Comparison of ENCODE assay signal across 15 cellular contexts in the genomic region with DNA sequence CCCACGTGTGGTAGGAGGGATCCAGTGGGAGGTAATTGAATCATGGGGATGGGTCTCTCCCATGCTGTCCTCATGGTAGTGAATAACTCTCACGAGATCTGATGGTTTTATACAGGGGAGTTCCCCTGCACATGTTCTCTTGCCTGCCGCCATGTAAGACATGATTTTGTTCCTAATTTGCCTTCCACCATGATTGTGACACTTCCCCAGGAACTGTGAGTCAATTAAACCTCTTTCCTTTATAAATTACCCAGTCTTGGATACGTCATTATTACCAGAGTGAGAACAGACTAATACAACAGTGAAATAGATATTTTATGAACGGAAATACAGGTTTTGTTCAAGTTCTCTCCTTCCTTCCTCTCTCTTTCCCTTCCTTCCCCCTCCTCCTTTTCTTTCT.
"Had no signal": no experiment of that assay in that cellular context is flagged by ENCODE, and none has a peak within 500 bp of the region (broad histone marks: within the 10 kb centered on the region; RNA-seq: fewer than 3 reads in every experiment).

No MANE protein-coding gene starts in this region.

- H2AFZ ChIP-seq: hepatocyte had no signal

- H3K27me3 Mint-ChIP-seq: activated CD4-positive, alpha-beta T cell treated with anti-CD3 and anti-CD28 coated beads, Interleukin-2, amount 10 ng/mL, durations not matched to agents 7 days and 5 days; activated naive CD4-positive, alpha-beta T cell treated with anti-CD3 and anti-CD28 coated beads, Interleukin-2, amount 50 U/mL, for 24 hours; type B pancreatic cell had no signal

- H3K4me1 ChIP-seq: SJCRH30 had no signal

- H3K27ac ChIP-seq: hepatocyte, lower lobe of right lung, neutrophil, SJCRH30 had no signal

- DNase-seq: activated CD4-positive, alpha-beta T cell treated with anti-CD3 and anti-CD28 coated beads, Interleukin-2, amount 10 ng/mL, durations not matched to agents 7 days and 5 days; activated CD8-positive, alpha-beta memory T cell treated with anti-CD3 and anti-CD28 coated beads, Interleukin-2, amount 50 U/mL, for 4 hours; activated effector memory CD4-positive, alpha-beta T cell treated with Interleukin-2 at 50 U/mL for 16 hours; activated T-cell treated with anti-CD3 and anti-CD28 coated beads, Interleukin-2, amount 50 U/mL, for 4 hours; islet precursor cell; lower lobe of right lung; SJCRH30; stimulated activated CD8-positive, alpha-beta memory T cell treated with anti-CD3 and anti-CD28 coated beads, Interleukin-4, amount 100 ng/mL, for 48 hours; stimulated activated naive CD4-positive, alpha-beta T cell treated with Interleukin-2 at 50 U/mL for 16 hours; substantia nigra had no signal

- H3K4me3 Mint-ChIP-seq: activated CD4-positive, alpha-beta T cell treated with anti-CD3 and anti-CD28 coated beads, Interleukin-2, amount 10 ng/mL, durations not matched to agents 7 days and 5 days; activated naive CD4-positive, alpha-beta T cell treated with anti-CD3 and anti-CD28 coated beads, Interleukin-2, amount 50 U/mL, for 24 hours; activated T-cell treated with anti-CD3 and anti-CD28 coated beads, Interleukin-2, amount 50 U/mL, for 4 hours; natural killer cell treated with Interleukin-12 subunit alpha and Interleukin-12 subunit beta and Interleukin-15 and Interleukin-18, amount 100 ng/mL, for 72 hours; type B pancreatic cell had no signal

- H3K4me2 ChIP-seq: hepatocyte had no signal

- H3K4me1 Mint-ChIP-seq: activated CD4-positive, alpha-beta T cell treated with anti-CD3 and anti-CD28 coated beads, Interleukin-2, amount 10 ng/mL, durations not matched to agents 7 days and 5 days; activated naive CD4-positive, alpha-beta T cell treated with anti-CD3 and anti-CD28 coated beads, Interleukin-2, amount 50 U/mL, for 24 hours had no signal

- H3K9me3 Mint-ChIP-seq: natural killer cell treated with Interleukin-12 subunit alpha and Interleukin-12 subunit beta and Interleukin-15 and Interleukin-18, amount 100 ng/mL, for 72 hours had no signal

- H3K27me3 ChIP-seq: hepatocyte, neutrophil, SJCRH30 had no signal

- H3K27ac Mint-ChIP-seq: activated CD4-positive, alpha-beta T cell treated with anti-CD3 and anti-CD28 coated beads, Interleukin-2, amount 10 ng/mL, durations not matched to agents 7 days and 5 days; activated naive CD4-positive, alpha-beta T cell treated with anti-CD3 and anti-CD28 coated beads, Interleukin-2, amount 50 U/mL, for 24 hours; natural killer cell treated with Interleukin-12 subunit alpha and Interleukin-12 subunit beta and Interleukin-15 and Interleukin-18, amount 100 ng/mL, for 72 hours; type B pancreatic cell had no signal

- ATAC-seq: activated T-cell treated with anti-CD3 and anti-CD28 coated beads, Interleukin-2, amount 50 U/mL, for 4 hours; lower lobe of right lung; natural killer cell treated with Interleukin-12 subunit alpha and Interleukin-12 subunit beta and Interleukin-15 and Interleukin-18, amount 100 ng/mL, for 72 hours had no signal

- H3K36me3 ChIP-seq: lower lobe of right lung, neutrophil, SJCRH30 had no signal

- H3K4me3 ChIP-seq: hepatocyte, lower lobe of right lung, SJCRH30 had no signal

- H3K9me3 ChIP-seq: lower lobe of right lung, neutrophil had no signal

- H3K36me3 Mint-ChIP-seq: natural killer cell treated with Interleukin-12 subunit alpha and Interleukin-12 subunit beta and Interleukin-15 and Interleukin-18, amount 100 ng/mL, for 72 hours had no signal
